ENCODE assay signal across 16 cellular contexts in genomic region chr20:43710370-43711044, GRCh38. TPM values are rescaled to one million over a fixed set of nuclear protein-coding genes. Genes with fewer than 3 reads are reported as not detected.
DNase-seq lines count a peak whose midpoint lies in the region; ATAC-seq and TF ChIP-seq lines count a peak whose summit lies in the region.
"Had no signal": no experiment of that assay in that cellular context is flagged by ENCODE, and none has a peak within 500 bp of the region (broad histone marks: within the 10 kb centered on the region; RNA-seq: fewer than 3 reads in every experiment).

No MANE protein-coding gene starts in this region.

- no peaks in the 10 kb centered on the region for H3K27me3 ChIP-seq in neuronal stem cell (ENCODE audit: control insufficient read depth in 3 of 3, insufficient read depth in 3 of 3, low read depth in 1 of 3, low read length in 3 of 3)
- H3K27me3 ChIP-seq: esophagus muscularis mucosa, uterus had no signal

- H3K9me3 Mint-ChIP-seq in endothelial cell (ENCODE audit: unreplicated experiment) (no peaks in the 10 kb centered on the region), osteocyte (ENCODE audit: unreplicated experiment) (no peaks in the 10 kb centered on the region)

- TF ChIP-seq CTCF in endothelial cell (IDR thresholded peaks at IDR 0.05; ENCODE audit: unreplicated experiment) (no peak), osteocyte (IDR thresholded peaks at IDR 0.05) (no peak)

- no CpG with 5 or more reads among the region's 9 CpGs for WGBS in neuronal stem cell (ENCODE audit: extremely low coverage in 2 of 2, insufficient read length in 2 of 2, insufficient replicate concordance in 1 of 2), 2 donors

- no peaks in the 10 kb centered on the region for H3K9me3 ChIP-seq in neuronal stem cell (replicated peaks in 1 of 2; ENCODE audit: control insufficient read depth in 2 of 2, insufficient read depth in 1 of 2, low read depth in 1 of 2, low read length in 2 of 2)
- H3K9me3 ChIP-seq: esophagus muscularis mucosa, uterus had no signal

- H2AFZ ChIP-seq in neuronal stem cell (ENCODE audit: low read length), result no peak overlapping the region

- peaks cover 17% of the 10 kb centered on the region for H3K36me3 Mint-ChIP-seq in endothelial cell (ENCODE audit: low read depth, unreplicated experiment)
- H3K36me3 Mint-ChIP-seq in osteocyte (ENCODE audit: unreplicated experiment), result peaks cover 16% of the 10 kb centered on the region

- H2BK15ac ChIP-seq in neuronal stem cell (ENCODE audit: low read length), result no peak overlapping the region

- no peak overlapping the region for H3K23ac ChIP-seq in neuronal stem cell (ENCODE audit: low read depth, low read length, poor library complexity)

- no peaks in the 10 kb centered on the region for H3K4me1 ChIP-seq in neuronal stem cell (ENCODE audit: control insufficient read depth in 2 of 2, insufficient read depth in 1 of 2, low read depth in 1 of 2, low read length in 2 of 2)
- H3K4me1 ChIP-seq: esophagus muscularis mucosa, uterus had no signal

- H3K79me1 ChIP-seq in neuronal stem cell (ENCODE audit: low read depth, low read length), result no peaks in the 10 kb centered on the region

- no peak overlapping the region for H3K4me2 ChIP-seq in neuronal stem cell (ENCODE audit: insufficient read depth, low read length, poor library complexity, severe bottlenecking)

- no peak overlapping the region for H3K4me3 Mint-ChIP-seq in endothelial cell (ENCODE audit: unreplicated experiment)
- H3K4me3 Mint-ChIP-seq in osteocyte (ENCODE audit: unreplicated experiment), result no peak overlapping the region

- peaks cover 47 to 88% of the 10 kb centered on the region in 2 donors for H3K36me3 ChIP-seq in neuronal stem cell (replicated peaks in 1 of 2; ENCODE audit: control insufficient read depth in 2 of 2, insufficient read depth in 2 of 2, low read length in 2 of 2)
- H3K36me3 ChIP-seq: esophagus muscularis mucosa, uterus had no signal

- H2BK12ac ChIP-seq in neuronal stem cell (ENCODE audit: low read length), result no peak overlapping the region

- H3K14ac ChIP-seq in neuronal stem cell (ENCODE audit: low read length), result no peak overlapping the region

- no peak overlapping the region for H4K91ac ChIP-seq in neuronal stem cell (ENCODE audit: low read depth, low read length, poor library complexity)

- H3K27me3 Mint-ChIP-seq in endothelial cell (ENCODE audit: unreplicated experiment) (peaks cover 8% of the 10 kb centered on the region), osteocyte (ENCODE audit: unreplicated experiment) (no peaks in the 10 kb centered on the region)

- no peak overlapping the region for H3K4me3 ChIP-seq in neuronal stem cell (ENCODE audit: low read length in 2 of 2)
- H3K4me3 ChIP-seq: esophagus muscularis mucosa, uterus had no signal

- peak; percentile 58 for ATAC-seq in GM18873 (IDR thresholded peaks at IDR 0.05; ENCODE audit: low FRiP score, unreplicated experiment)
- peak; percentile 66 for ATAC-seq in GM21737 (IDR thresholded peaks at IDR 0.05; ENCODE audit: unreplicated experiment)
- peak; percentile 52 for ATAC-seq in HG03280 (IDR thresholded peaks at IDR 0.05; ENCODE audit: unreplicated experiment)
- ATAC-seq in GM19351 (IDR thresholded peaks at IDR 0.05; ENCODE audit: unreplicated experiment), result no peak
- ATAC-seq: right cardiac atrium had no signal

- H2AK5ac ChIP-seq in neuronal stem cell (ENCODE audit: low read depth, low read length), result no peak overlapping the region

- no peak overlapping the region for H4K8ac ChIP-seq in neuronal stem cell (ENCODE audit: low read depth, low read length)

- peak overlapping the region; percentile 57 for H2BK5ac ChIP-seq in neuronal stem cell (ENCODE audit: low read length)

- DNase-seq in neuronal stem cell (ENCODE audit: low spot score) (no peak), endothelial cell (ENCODE audit: low spot score) (no peak), osteocyte (ENCODE audit: extremely low spot score, unreplicated experiment) (no peak)
- DNase-seq in effector CD8-positive, alpha-beta T cell (lab: John Stamatoyannopoulos, UW), result no peak
- DNase-seq: activated naive CD4-positive, alpha-beta T cell; central memory CD4-positive, alpha-beta T cell; NCI-H748 treated with DMSO at 0.1 percent for 48 hours; SW 1271; uterus had no signal

- H3K4me1 Mint-ChIP-seq in endothelial cell (ENCODE audit: unreplicated experiment) (no peaks in the 10 kb centered on the region), osteocyte (ENCODE audit: unreplicated experiment) (no peaks in the 10 kb centered on the region)

- H3K9ac ChIP-seq in neuronal stem cell (ENCODE audit: low read depth, low read length, poor library complexity), result no peak overlapping the region

- no peak overlapping the region for H3K27ac ChIP-seq in neuronal stem cell (replicated peaks; ENCODE audit: low read length)
- H3K27ac ChIP-seq: esophagus muscularis mucosa, uterus had no signal

- H3K4ac ChIP-seq in neuronal stem cell (ENCODE audit: low read length), result no peak overlapping the region

- H2BK120ac ChIP-seq in neuronal stem cell (ENCODE audit: low read depth, low read length), result no peak overlapping the region

- H3K27ac Mint-ChIP-seq in endothelial cell (ENCODE audit: unreplicated experiment) (no peak overlapping the region), osteocyte (ENCODE audit: unreplicated experiment) (no peak overlapping the region)

- H3K18ac ChIP-seq in neuronal stem cell (ENCODE audit: low read length), result no peak overlapping the region

RNA-seq across cellular contexts. Expression of gene GTSF1L, which starts 16.3 kb away (rescaled TPM):
- polyA plus RNA-seq in neuronal stem cell (2013, experiment 1 of 2), result not detected
- not detected for polyA plus RNA-seq in neuronal stem cell (2013, experiment 2 of 2)
- not detected for total RNA-seq in endothelial cell (ENCODE audit: unreplicated experiment)
- not detected in 2 replicates for total RNA-seq in osteocyte
- total RNA-seq: esophagus muscularis mucosa, mononuclear cell, right cardiac atrium, uterus had no signal
- polyA plus RNA-seq: right cardiac atrium had no signal

RNA-seq across cellular contexts. Expression of gene MYBL2, which starts 43.6 kb away (rescaled TPM):
- 77.9 TPM for polyA plus RNA-seq in neuronal stem cell (2013, experiment 1 of 2)
- 75.6 TPM for polyA plus RNA-seq in neuronal stem cell (2013, experiment 2 of 2)
- 20.8 TPM for total RNA-seq in endothelial cell (ENCODE audit: unreplicated experiment)
- 14.7 and 16.1 TPM in 2 replicates for total RNA-seq in osteocyte
